ENCODE assay signal across 22 cellular contexts in the genomic region with DNA sequence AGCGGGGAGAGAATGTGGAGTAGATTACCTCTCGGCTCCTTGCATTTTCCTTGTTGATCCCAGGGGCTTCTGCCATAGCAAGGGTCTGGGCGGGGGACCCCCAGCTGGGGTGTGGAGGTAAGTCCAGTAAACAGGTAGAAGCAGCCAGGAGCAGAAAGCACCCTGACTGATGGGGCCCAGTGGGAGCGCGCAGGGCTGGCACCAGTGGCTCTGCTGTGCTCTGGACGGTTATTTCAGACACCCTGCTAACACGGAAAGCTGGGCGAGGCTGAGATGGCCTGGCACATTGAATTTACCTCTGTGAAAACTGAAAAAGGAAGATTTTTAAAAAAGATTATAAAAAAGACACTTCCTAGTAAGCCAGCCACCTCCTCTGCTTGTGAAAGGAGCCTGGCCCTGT.
A peak's percentile ranks its signal among the peaks of the same experiment; 100 is the strongest.
DNase-seq lines count a peak whose midpoint lies in the region; ATAC-seq and TF ChIP-seq lines count a peak whose summit lies in the region.
"Had no signal": no experiment of that assay in that cellular context is flagged by ENCODE, and none has a peak within 500 bp of the region (broad histone marks: within the 10 kb centered on the region; RNA-seq: fewer than 3 reads in every experiment).

No MANE protein-coding gene starts in this region.

- no peak overlapping the region for H3K4me3 Mint-ChIP-seq in GM23338
- H3K4me3 Mint-ChIP-seq: CD4-positive, CD25-positive, alpha-beta regulatory T cell had no signal

- H3K27ac Mint-ChIP-seq in GM23338, result no peak overlapping the region; the same call in 1 of the 2 replicates
- H3K27ac Mint-ChIP-seq: CD4-positive, CD25-positive, alpha-beta regulatory T cell had no signal

- in situ Hi-C loops in G401 (cut with HindIII; ENCODE audit: low sequenced_read_pairs), result no loop called here

- H3K27me3 ChIP-seq in GM23338 (ENCODE audit: insufficient read depth), result no peaks in the 10 kb centered on the region
- H3K27me3 ChIP-seq: BE2C, Peyer's patch had no signal

- H3K4me1 ChIP-seq in GM23338 (ENCODE audit: insufficient read depth), result peaks cover 28% of the 10 kb centered on the region

- peaks cover 32% of the 10 kb centered on the region for H3K4me1 Mint-ChIP-seq in GM23338
- H3K4me1 Mint-ChIP-seq: CD4-positive, CD25-positive, alpha-beta regulatory T cell had no signal

- DNase-seq in GM23338 (ENCODE audit: low spot score) (no peak), left lobe of liver (ENCODE audit: low spot score) (no peak), posterior vena cava (ENCODE audit: low spot score) (peak; percentile 35), NCI-H2029 treated with DMSO at 0.1 percent for 48 hours (lab: John Stamatoyannopoulos, UW) (no peak), NCI-H226 (no peak), Ammon's horn (ENCODE audit: low spot score) (no peak), G401 (ENCODE audit: low spot score) (no peak)
- DNase-seq: BE2C; CD4-positive, CD25-positive, alpha-beta regulatory T cell; DMS79 treated with DMSO at 0.1 percent for 48 hours; GOT3; KBM-7; MM.1S; NCI-H1048; NCI-H1436 treated with DMSO at 0.1 percent for 48 hours; NCI-H2029; NCI-H345; NCI-H524 treated with DMSO at 0.1 percent for 48 hours; Peyer's patch had no signal

- intact Hi-C loops in posterior vena cava (cut with DNase I), result no loop called here

- H3K4me2 ChIP-seq in GM23338, result peak overlapping the region; percentile 40; the same call in 1 of the 2 replicates

- H4K20me1 ChIP-seq in GM23338 (replicated peaks; ENCODE audit: insufficient read depth), result no peaks in the 10 kb centered on the region

- no peaks in the 10 kb centered on the region for H3K27me3 Mint-ChIP-seq in GM23338 (ENCODE audit: insufficient read depth, low read depth, poor library complexity)
- H3K27me3 Mint-ChIP-seq: CD4-positive, CD25-positive, alpha-beta regulatory T cell had no signal

- no peak overlapping the region for H3K4me3 ChIP-seq in GM23338
- H3K4me3 ChIP-seq: GM12878, Peyer's patch had no signal

- H2AFZ ChIP-seq in GM23338, result peak overlapping the region; percentile 93

- H3K36me3 ChIP-seq in GM23338 (ENCODE audit: insufficient read depth), result no peaks in the 10 kb centered on the region
- H3K36me3 ChIP-seq: BE2C, Peyer's patch had no signal

- no peaks in the 10 kb centered on the region for H3K79me2 ChIP-seq in GM23338 (replicated peaks; ENCODE audit: insufficient read depth)

- 0 out of 2 replicates have a peak, but pooled peaks cover 6% of the 10 kb centered on the region for H3F3A ChIP-seq in GM23338 (replicated peaks; ENCODE audit: low read depth)

- no peaks in the 10 kb centered on the region for H3K9me3 Mint-ChIP-seq in GM23338
- H3K9me3 Mint-ChIP-seq: CD4-positive, CD25-positive, alpha-beta regulatory T cell had no signal

- H3K9me2 ChIP-seq in GM23338 (ENCODE audit: insufficient read depth), result no peaks in the 10 kb centered on the region

- no peaks in the 10 kb centered on the region for H3K36me3 Mint-ChIP-seq in GM23338 (ENCODE audit: low read depth)
- H3K36me3 Mint-ChIP-seq: CD4-positive, CD25-positive, alpha-beta regulatory T cell had no signal

- ATAC-seq in GM23338 (peak; percentile 17), left lobe of liver (peak; percentile 12)
- ATAC-seq: GM12878, SK-N-SH treated with all-trans-retinoic acid at 6 μM for 48 hours had no signal

- no peak for TF ChIP-seq CTCF in GM23338 (conservative IDR thresholded peaks at IDR 0.05; ENCODE audit: low read depth in 2 of 2)

- H3K27ac ChIP-seq in GM23338 (ENCODE audit: low read depth), result no peak overlapping the region
- peak overlapping the region; percentile 44 for H3K27ac ChIP-seq in angular gyrus (ENCODE audit: low read depth, low read length)
- H3K27ac ChIP-seq: Peyer's patch had no signal

TF ChIP-seq in GM23338, 12 proteins besides CTCF, POLR2A, EP300 and RAD21:
- TF ChIP-seq, protein P1, sequence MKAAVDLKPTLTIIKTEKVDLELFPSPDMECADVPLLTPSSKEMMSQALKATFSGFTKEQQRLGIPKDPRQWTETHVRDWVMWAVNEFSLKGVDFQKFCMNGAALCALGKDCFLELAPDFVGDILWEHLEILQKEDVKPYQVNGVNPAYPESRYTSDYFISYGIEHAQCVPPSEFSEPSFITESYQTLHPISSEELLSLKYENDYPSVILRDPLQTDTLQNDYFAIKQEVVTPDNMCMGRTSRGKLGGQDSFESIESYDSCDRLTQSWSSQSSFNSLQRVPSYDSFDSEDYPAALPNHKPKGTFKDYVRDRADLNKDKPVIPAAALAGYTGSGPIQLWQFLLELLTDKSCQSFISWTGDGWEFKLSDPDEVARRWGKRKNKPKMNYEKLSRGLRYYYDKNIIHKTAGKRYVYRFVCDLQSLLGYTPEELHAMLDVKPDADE (IDR thresholded peaks at IDR 0.05), result no peak
- no peak for TF ChIP-seq NANOG (IDR thresholded peaks at IDR 0.05; ENCODE audit: borderline replicate concordance)
- TF ChIP-seq JUNB (IDR thresholded peaks at IDR 0.05; ENCODE audit: unreplicated experiment), result no peak
- no peak for TF ChIP-seq POLR2AphosphoS5 (IDR thresholded peaks at IDR 0.05; ENCODE audit: low read depth)
- TF ChIP-seq STAT1 (IDR thresholded peaks at IDR 0.05; ENCODE audit: unreplicated experiment), result no peak
